ENCODE assay signal across 8 cellular contexts in genomic region chr7:155190608-155191536, GRCh38.
DNase-seq lines count a peak whose midpoint lies in the region; ATAC-seq lines count a peak whose summit lies in the region.

No MANE protein-coding gene starts in this region.

- peak; percentile 22 to 68 (median 42) for DNase-seq in activated CD4-positive, CD25-positive, alpha-beta regulatory T cell (lab: John Stamatoyannopoulos, UW)
- DNase-seq in central memory CD4-positive, alpha-beta T cell = peak; percentile 21
- DNase-seq in left kidney (ENCODE audit: low read depth, low spot score) (peak; percentile 74), NCI-H2081 treated with DMSO at 0.1 percent for 48 hours (lab: John Stamatoyannopoulos, UW) (no peak), NCI-H510A treated with DMSO at 0.1 percent for 48 hours (lab: John Stamatoyannopoulos, UW) (no peak)
- peak in 2 of 3 experiments; percentile 59 to 70 for DNase-seq in stimulated activated CD4-positive, alpha-beta T cell treated with anti-CD3 and anti-CD28 coated beads, TNF-alpha, amount 100 ng/mL, for 4 hours (ENCODE audit: low read depth in 3 of 3)

- ATAC-seq in GM18498 (IDR thresholded peaks at IDR 0.05; ENCODE audit: unreplicated experiment) (peak; percentile 62), HG03354 (IDR thresholded peaks at IDR 0.05; ENCODE audit: poor library complexity, severe bottlenecking, unreplicated experiment) (peak; percentile 68)

Comparison
In these comparisons a context has a peak if more than half of its experiments do, and no peak if none do; other contexts are left out.
1. DNase-seq: peak in activated CD4-positive, CD25-positive, alpha-beta regulatory T cell (4 of 4), central memory CD4-positive, alpha-beta T cell (single experiment), left kidney (single experiment) and stimulated activated CD4-positive, alpha-beta T cell treated with anti-CD3 and anti-CD28 coated beads, TNF-alpha, amount 100 ng/mL, for 4 hours (2 of 3); none in NCI-H2081 treated with DMSO at 0.1 percent for 48 hours (single experiment) and NCI-H510A treated with DMSO at 0.1 percent for 48 hours (single experiment).